2 cellular contexts compared by ENCODE assay signal in genomic region chr1:27779037-27779605, GRCh38.
A peak's percentile ranks its signal among the peaks of the same experiment; 100 is the strongest.
TF ChIP-seq lines count a peak whose summit lies in the region.

No MANE protein-coding gene starts in this region.

TF ChIP-seq in GM12891, 5 proteins besides CTCF, POLR2A, EP300 and RAD21:
- 0 out of 2 replicates have a peak, but pooled peaks have one; percentile 15 for TF ChIP-seq SPI1 (IDR thresholded peaks at IDR 0.05; ENCODE audit: low read depth, low read length)
TF ChIP-seq in GM12891: peak in this region for 1; not testable (repeated sequence) for 4.

TF ChIP-seq in GM12878, 131 proteins besides CTCF, POLR2A, EP300 and RAD21:
- TF ChIP-seq SPI1 (IDR thresholded peaks at IDR 0.05; ENCODE audit: borderline replicate concordance, insufficient read depth, low read depth, low read length): 0 out of 2 replicates have a peak, but pooled peaks have one; percentile 2
